Comparison of ENCODE assay signal across 12 cellular contexts in genomic region chr6:23754197-23754596, GRCh38.
DNase-seq lines count a peak whose midpoint lies in the region; ATAC-seq and TF ChIP-seq lines count a peak whose summit lies in the region.
"Had no signal": no experiment of that assay in that cellular context is flagged by ENCODE, and none has a peak within 500 bp of the region (broad histone marks: within the 10 kb centered on the region; RNA-seq: fewer than 3 reads in every experiment).

No MANE protein-coding gene starts in this region.

- no peaks in the 10 kb centered on the region for H3F3A ChIP-seq in PC-9 (ENCODE audit: insufficient read depth, low read depth)

- no peak overlapping the region for H3K4me3 ChIP-seq in PC-9
- H3K4me3 ChIP-seq in hepatocyte: no peak overlapping the region

- H3K36me3 Mint-ChIP-seq in H9 (ENCODE audit: insufficient read depth in 1 of 3, low read depth in 3 of 3): peaks cover 0 to 7% (median 4%) of the 10 kb centered on the region in 3 experiments; a peak in 4 of 7 replicates
- H3K36me3 Mint-ChIP-seq in natural killer cell treated with Interleukin-12 subunit alpha and Interleukin-12 subunit beta and Interleukin-15 and Interleukin-18, amount 100 ng/mL, for 72 hours: no peaks in the 10 kb centered on the region

- H3K4me1 Mint-ChIP-seq in H9: no peaks in the 10 kb centered on the region
- H3K4me1 Mint-ChIP-seq in natural killer cell treated with Interleukin-12 subunit alpha and Interleukin-12 subunit beta and Interleukin-15 and Interleukin-18, amount 100 ng/mL, for 72 hours (ENCODE audit: low read depth in 2 of 2): no peaks in the 10 kb centered on the region
- H3K4me1 Mint-ChIP-seq: B cell had no signal

- no peaks in the 10 kb centered on the region for H3K79me1 ChIP-seq in H9 (ENCODE audit: insufficient read depth, low read depth, low read length, poor library complexity, severe bottlenecking)

- H3K4me1 ChIP-seq in H9 (ENCODE audit: insufficient read depth, low read length) (no peaks in the 10 kb centered on the region), PC-9 (replicated peaks; ENCODE audit: insufficient read depth) (no peaks in the 10 kb centered on the region), hepatocyte (ENCODE audit: insufficient read depth) (no peaks in the 10 kb centered on the region)

- H4K5ac ChIP-seq in H9 (ENCODE audit: insufficient read length, low read depth, low read length): no peak overlapping the region

- H2BK5ac ChIP-seq in H9 (ENCODE audit: insufficient read length, low read length): no peak overlapping the region

- CTCF ChIA-PET in PC-9 (lab: Charles Lee): no interaction called here

- H2BK15ac ChIP-seq in H9 (ENCODE audit: low read depth, low read length): no peak overlapping the region

- H4K91ac ChIP-seq in H9 (ENCODE audit: insufficient read length, low read depth, low read length): no peak overlapping the region

- no peak overlapping the region for H3K27ac Mint-ChIP-seq in H9
- H3K27ac Mint-ChIP-seq in natural killer cell treated with Interleukin-12 subunit alpha and Interleukin-12 subunit beta and Interleukin-15 and Interleukin-18, amount 100 ng/mL, for 72 hours: no peak overlapping the region
- H3K27ac Mint-ChIP-seq: B cell had no signal

- H3K18ac ChIP-seq in H9 (ENCODE audit: insufficient read length, low read depth, low read length): no peak overlapping the region

- no peak overlapping the region for H2AK5ac ChIP-seq in H9 (ENCODE audit: insufficient read length, low read length)

- H3K9ac ChIP-seq in H9 (ENCODE audit: extremely low read depth, insufficient read length, low read length): no peak overlapping the region

- no CpG with 5 or more reads among the region's 1 CpG for WGBS in H9 (ENCODE audit: extremely low coverage, insufficient read length, low lambda C conversion rate)
- WGBS in hepatocyte (ENCODE audit: low lambda C conversion rate, missing lambda C conversion rate): 96% methylated on average over 1 of the region's 1 CpG

- H3K23ac ChIP-seq in H9 (ENCODE audit: insufficient read length, low read depth, low read length): no peak overlapping the region

- H3K4ac ChIP-seq in H9 (ENCODE audit: low read depth, low read length): no peak overlapping the region

- H3K27me3 ChIP-seq in H9 (ENCODE audit: insufficient read depth, low read length): no peaks in the 10 kb centered on the region
- H3K27me3 ChIP-seq in PC-9 (ENCODE audit: insufficient read depth, low read depth): no peaks in the 10 kb centered on the region
- no peaks in the 10 kb centered on the region for H3K27me3 ChIP-seq in hepatocyte

- H3K4me2 ChIP-seq in H9 (ENCODE audit: insufficient read depth, insufficient read length, low read length): no peak overlapping the region
- no peak overlapping the region for H3K4me2 ChIP-seq in PC-9
- no peak overlapping the region for H3K4me2 ChIP-seq in hepatocyte

- H2BK12ac ChIP-seq in H9 (ENCODE audit: insufficient read length, low read depth, low read length): no peak overlapping the region

- H3K23me2 ChIP-seq in H9 (ENCODE audit: insufficient read length, low read depth, low read length, poor library complexity, severe bottlenecking): no peaks in the 10 kb centered on the region

- no peak overlapping the region for H3K4me3 Mint-ChIP-seq in H9
- H3K4me3 Mint-ChIP-seq in natural killer cell treated with Interleukin-12 subunit alpha and Interleukin-12 subunit beta and Interleukin-15 and Interleukin-18, amount 100 ng/mL, for 72 hours: no peak overlapping the region
- H3K4me3 Mint-ChIP-seq: B cell, mesothelial cell of epicardium had no signal

- no peak overlapping the region for H3K14ac ChIP-seq in H9 (ENCODE audit: insufficient read depth, low read length)

- H3K9me3 ChIP-seq in H9 (ENCODE audit: control insufficient read depth, low read depth, low read length): no peaks in the 10 kb centered on the region
- no peaks in the 10 kb centered on the region for H3K9me3 ChIP-seq in PC-9 (ENCODE audit: insufficient read depth, low read depth)
- H3K9me3 ChIP-seq in hepatocyte (ENCODE audit: low read depth): no peaks in the 10 kb centered on the region

- intact Hi-C loops in PC-9 (cut with micrococcal nuclease; ENCODE audit: unreplicated experiment): no loop called here

- no peak overlapping the region for H3T11ph ChIP-seq in H9 (ENCODE audit: low read length)

- no peaks in the 10 kb centered on the region for H4K20me1 ChIP-seq in H9 (ENCODE audit: control insufficient read depth, insufficient read depth, insufficient read length)
- H4K20me1 ChIP-seq in PC-9 (ENCODE audit: insufficient read depth): no peaks in the 10 kb centered on the region
- H4K20me1 ChIP-seq in hepatocyte (ENCODE audit: insufficient read depth, poor library complexity, severe bottlenecking): no peaks in the 10 kb centered on the region

- no peaks in the 10 kb centered on the region for H3K27me3 Mint-ChIP-seq in H9 (ENCODE audit: low read depth)
- H3K27me3 Mint-ChIP-seq in natural killer cell treated with Interleukin-12 subunit alpha and Interleukin-12 subunit beta and Interleukin-15 and Interleukin-18, amount 100 ng/mL, for 72 hours: no peaks in the 10 kb centered on the region
- H3K27me3 Mint-ChIP-seq: B cell had no signal

- H3K9me2 ChIP-seq in PC-9 (ENCODE audit: insufficient read depth) (no peaks in the 10 kb centered on the region; the same call in 1 of the 2 replicates), hepatocyte (replicated peaks; ENCODE audit: insufficient read depth) (no peaks in the 10 kb centered on the region)

- no peak overlapping the region for H2BK120ac ChIP-seq in H9 (ENCODE audit: low read depth, low read length, poor library complexity, severe bottlenecking)

- H3K79me2 ChIP-seq in H9 (ENCODE audit: insufficient read depth, low read length): no peaks in the 10 kb centered on the region
- no peaks in the 10 kb centered on the region for H3K79me2 ChIP-seq in PC-9 (ENCODE audit: low read depth)
- H3K79me2 ChIP-seq in hepatocyte: no peaks in the 10 kb centered on the region

- peak; percentile 66 for TF ChIP-seq CTCF in C4-2B (conservative IDR thresholded peaks at IDR 0.05)
- TF ChIP-seq CTCF in H9 (conservative IDR thresholded peaks at IDR 0.05): peak; percentile 32; the same call in 2 of the 3 replicates
- TF ChIP-seq CTCF in PC-9 (conservative IDR thresholded peaks at IDR 0.05): peak; percentile 44; the same call in 1 of the 2 replicates
- TF ChIP-seq CTCF in hepatocyte (IDR thresholded peaks at IDR 0.05; ENCODE audit: poor library complexity): peak; percentile 26

- no peak overlapping the region for H4K8ac ChIP-seq in H9 (replicated peaks; ENCODE audit: insufficient read length, low read depth, low read length)

- H3K56ac ChIP-seq in H9 (ENCODE audit: insufficient read length, low read depth, low read length): no peak overlapping the region

- H2AFZ ChIP-seq in H9 (ENCODE audit: low read length) (no peak overlapping the region), PC-9 (no peak overlapping the region), hepatocyte (no peak overlapping the region)

- H3K36me3 ChIP-seq in PC-9 (ENCODE audit: low read depth) (no peaks in the 10 kb centered on the region), hepatocyte (replicated peaks; ENCODE audit: insufficient read depth, low read depth) (no peaks in the 10 kb centered on the region)

- peaks cover 6 to 20% of the 10 kb centered on the region in 2 experiments; a peak in 4 of 5 replicates for H3K9me3 Mint-ChIP-seq in H9
- H3K9me3 Mint-ChIP-seq in natural killer cell treated with Interleukin-12 subunit alpha and Interleukin-12 subunit beta and Interleukin-15 and Interleukin-18, amount 100 ng/mL, for 72 hours: peaks cover 13% of the 10 kb centered on the region

- POLR2A ChIA-PET in PC-9 (lab: Charles Lee; ENCODE audit: unreplicated experiment): no interaction called here

- no peak for ATAC-seq in natural killer cell treated with Interleukin-12 subunit alpha and Interleukin-12 subunit beta and Interleukin-15 and Interleukin-18, amount 100 ng/mL, for 72 hours

- H2BK20ac ChIP-seq in H9 (ENCODE audit: low read depth, low read length, poor library complexity, severe bottlenecking): no peak overlapping the region

- BruUV-seq in PC-9 (replicated peaks; lab: Mats Ljungman, UMichigan): no TSS peak

- no peak overlapping the region for H3K27ac ChIP-seq in C4-2B
- H3K27ac ChIP-seq in H9 (ENCODE audit: insufficient read length, low read depth, low read length): no peak overlapping the region
- H3K27ac ChIP-seq in PC-9: no peak overlapping the region
- no peak overlapping the region for H3K27ac ChIP-seq in hepatocyte

- DNase-seq in H9: no peak
- no peak for DNase-seq in PC-9
- no peak for DNase-seq in hepatocyte (ENCODE audit: low spot score)
- DNase-seq in natural killer cell treated with Interleukin-12 subunit alpha and Interleukin-12 subunit beta and Interleukin-15 and Interleukin-18, amount 100 ng/mL, for 72 hours (ENCODE audit: low spot score): no peak
- no peak for DNase-seq in GF-D8 (lab: John Stamatoyannopoulos, UW)
- no peak for DNase-seq in effector CD4-positive, alpha-beta T cell
- DNase-seq: activated effector memory CD4-positive, alpha-beta T cell treated with anti-CD3 and anti-CD28 coated beads, Interleukin-2, amount 50 U/mL, for 16 hours; glutamatergic neuron; stimulated activated CD4-positive, alpha-beta T cell treated with anti-CD3 and anti-CD28 coated beads, Interleukin-4, amount 100 ng/mL, for 24 hours had no signal
